ENCODE assay signal across 8 cellular contexts in the genomic region with DNA sequence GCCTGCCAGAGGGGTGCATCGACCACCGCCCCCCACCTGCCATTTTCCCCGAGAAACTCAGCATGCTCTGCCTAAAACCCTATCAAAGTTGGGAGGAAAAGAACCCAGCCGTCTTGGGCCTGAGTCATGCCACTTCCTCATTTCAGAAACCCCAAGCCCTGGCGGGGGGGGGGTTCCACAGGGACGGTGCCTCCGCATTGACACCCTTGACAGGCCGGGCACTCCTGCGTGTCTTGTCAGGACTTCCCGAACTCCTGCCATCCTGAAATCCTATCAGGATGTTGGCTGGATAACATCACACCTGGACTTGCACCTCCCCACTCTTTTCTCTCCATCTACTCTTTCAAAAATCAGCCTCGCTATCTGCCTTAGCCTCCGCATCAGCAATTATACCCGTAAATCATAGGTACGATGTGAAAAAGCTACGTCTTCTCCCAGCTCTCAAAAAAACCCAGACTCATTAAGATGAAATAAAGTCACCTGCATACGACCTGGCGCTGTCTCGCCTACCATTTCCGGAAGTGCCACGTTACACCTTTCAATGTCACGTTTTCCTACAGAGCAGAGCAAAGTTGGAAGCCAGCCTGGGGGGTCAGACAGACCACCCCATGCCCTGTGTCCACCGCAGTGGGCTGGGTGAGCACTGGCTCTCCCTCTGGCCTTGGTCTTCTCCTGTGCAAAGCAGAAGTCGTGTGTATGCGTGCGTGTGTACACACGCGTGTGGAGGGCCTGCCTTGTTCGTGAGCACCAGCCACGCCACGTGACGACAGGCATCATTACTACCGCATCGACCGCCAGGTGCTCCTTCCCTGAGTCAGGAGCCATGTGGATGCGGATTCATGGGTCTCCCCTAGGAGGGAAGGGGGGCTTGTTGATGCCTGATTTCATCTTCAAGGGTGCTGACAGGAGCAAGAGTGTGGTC.
DNase-seq lines count a peak whose midpoint lies in the region; ATAC-seq and FAIRE-seq lines count a peak whose summit lies in the region.

No MANE protein-coding gene starts in this region.

- no peaks in the 10 kb centered on the region for H3K27me3 Mint-ChIP-seq in activated naive CD8-positive, alpha-beta T cell treated with anti-CD3 and anti-CD28 coated beads, Interleukin-2, amount 50 U/mL, for 24 hours

- peak; percentile 39 for ATAC-seq in HG03060 (IDR thresholded peaks at IDR 0.05; ENCODE audit: low read depth, unreplicated experiment)
- ATAC-seq in activated naive CD8-positive, alpha-beta T cell treated with anti-CD3 and anti-CD28 coated beads, Interleukin-2, amount 50 U/mL, for 24 hours, result peak; percentile 37
- ATAC-seq in left lobe of liver, result no peak

- no peaks in the 10 kb centered on the region for H3K9me3 Mint-ChIP-seq in activated naive CD8-positive, alpha-beta T cell treated with anti-CD3 and anti-CD28 coated beads, Interleukin-2, amount 50 U/mL, for 24 hours

- DNase-seq in GM18507 (ENCODE audit: extremely low spot score, insufficient read length, low read depth) (peak; percentile 69), SKM-1 treated with dmso at 0.1 percent for 144 hours (lab: John Stamatoyannopoulos, UW; ENCODE audit: unreplicated experiment) (peak; percentile 28), kidney tubule cell (ENCODE audit: low spot score) (peak; percentile 86), NCI-H1436 treated with DMSO at 0.1 percent for 48 hours (lab: John Stamatoyannopoulos, UW) (no peak), left lobe of liver (ENCODE audit: low spot score) (no peak)
- DNase-seq in activated naive CD8-positive, alpha-beta T cell treated with anti-CD3 and anti-CD28 coated beads, Interleukin-2, amount 50 U/mL, for 24 hours, result peak; percentile 64
- peak; percentile 10 to 52 (median 22) for DNase-seq in stimulated activated CD4-positive, alpha-beta T cell treated with anti-CD3 and anti-CD28 coated beads, TNF-alpha, amount 100 ng/mL, for 24 hours (ENCODE audit: low read depth in 3 of 3)

- FAIRE-seq in GM18507 (lab: Jason Lieb, UNC), result peak; percentile 89

- H3K27ac Mint-ChIP-seq in activated naive CD8-positive, alpha-beta T cell treated with anti-CD3 and anti-CD28 coated beads, Interleukin-2, amount 50 U/mL, for 24 hours, result peak overlapping the region; percentile 71

- peaks cover 3% of the 10 kb centered on the region for H3K36me3 Mint-ChIP-seq in activated naive CD8-positive, alpha-beta T cell treated with anti-CD3 and anti-CD28 coated beads, Interleukin-2, amount 50 U/mL, for 24 hours (ENCODE audit: low read depth)

- peak overlapping the region; percentile 34 for H3K4me3 Mint-ChIP-seq in activated naive CD8-positive, alpha-beta T cell treated with anti-CD3 and anti-CD28 coated beads, Interleukin-2, amount 50 U/mL, for 24 hours

- H3K4me1 Mint-ChIP-seq in activated naive CD8-positive, alpha-beta T cell treated with anti-CD3 and anti-CD28 coated beads, Interleukin-2, amount 50 U/mL, for 24 hours, result peaks cover 38% of the 10 kb centered on the region

Comparison
In these comparisons a context has a peak if more than half of its experiments do, and no peak if none do; other contexts are left out.
1. DNase-seq: peak in GM18507 (single experiment), SKM-1 treated with dmso at 0.1 percent for 144 hours (single experiment), activated naive CD8-positive, alpha-beta T cell treated with anti-CD3 and anti-CD28 coated beads, Interleukin-2, amount 50 U/mL, for 24 hours (single experiment), kidney tubule cell (single experiment) and stimulated activated CD4-positive, alpha-beta T cell treated with anti-CD3 and anti-CD28 coated beads, TNF-alpha, amount 100 ng/mL, for 24 hours (3 of 3); none in NCI-H1436 treated with DMSO at 0.1 percent for 48 hours (single experiment) and left lobe of liver (single experiment).